Comparison of ENCODE assay signal across 1 cellular context in the genomic region with DNA sequence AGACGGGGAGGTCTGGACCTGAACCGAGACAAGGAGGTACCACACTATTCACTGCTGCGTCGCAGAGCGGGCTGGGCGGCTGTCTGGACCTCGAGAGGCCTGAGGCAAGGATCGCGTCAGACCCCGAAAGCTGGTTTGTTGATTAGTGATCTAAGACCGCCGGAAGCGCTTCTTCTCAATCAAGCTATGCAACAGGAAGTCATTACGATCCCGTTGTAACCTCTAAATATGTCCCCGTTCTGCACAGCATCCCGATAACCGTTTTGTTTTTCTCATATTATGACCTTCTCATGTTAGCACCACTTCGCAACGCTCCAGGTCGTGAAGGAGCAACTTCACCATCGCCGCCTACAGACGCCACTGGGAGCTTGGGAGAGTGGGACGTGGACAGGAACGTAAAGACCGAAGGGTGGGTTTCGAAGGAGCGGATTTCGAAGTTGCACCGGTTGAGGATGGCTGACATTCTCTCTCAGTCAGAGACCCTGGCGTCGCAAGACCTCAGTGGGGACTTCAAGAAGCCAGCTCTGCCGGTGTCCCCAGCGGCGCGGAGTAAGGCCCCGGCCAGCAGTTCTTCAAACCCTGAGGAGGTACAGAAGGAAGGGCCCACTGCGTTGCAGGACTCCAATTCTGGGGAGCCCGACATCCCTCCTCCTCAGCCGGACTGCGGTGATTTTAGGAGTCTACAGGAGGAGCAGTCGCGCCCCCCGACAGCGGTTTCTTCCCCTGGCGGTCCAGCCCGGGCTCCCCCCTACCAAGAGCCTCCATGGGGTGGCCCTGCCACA.
TF ChIP-seq lines count a peak whose summit lies in the region.

A gene with protein sequence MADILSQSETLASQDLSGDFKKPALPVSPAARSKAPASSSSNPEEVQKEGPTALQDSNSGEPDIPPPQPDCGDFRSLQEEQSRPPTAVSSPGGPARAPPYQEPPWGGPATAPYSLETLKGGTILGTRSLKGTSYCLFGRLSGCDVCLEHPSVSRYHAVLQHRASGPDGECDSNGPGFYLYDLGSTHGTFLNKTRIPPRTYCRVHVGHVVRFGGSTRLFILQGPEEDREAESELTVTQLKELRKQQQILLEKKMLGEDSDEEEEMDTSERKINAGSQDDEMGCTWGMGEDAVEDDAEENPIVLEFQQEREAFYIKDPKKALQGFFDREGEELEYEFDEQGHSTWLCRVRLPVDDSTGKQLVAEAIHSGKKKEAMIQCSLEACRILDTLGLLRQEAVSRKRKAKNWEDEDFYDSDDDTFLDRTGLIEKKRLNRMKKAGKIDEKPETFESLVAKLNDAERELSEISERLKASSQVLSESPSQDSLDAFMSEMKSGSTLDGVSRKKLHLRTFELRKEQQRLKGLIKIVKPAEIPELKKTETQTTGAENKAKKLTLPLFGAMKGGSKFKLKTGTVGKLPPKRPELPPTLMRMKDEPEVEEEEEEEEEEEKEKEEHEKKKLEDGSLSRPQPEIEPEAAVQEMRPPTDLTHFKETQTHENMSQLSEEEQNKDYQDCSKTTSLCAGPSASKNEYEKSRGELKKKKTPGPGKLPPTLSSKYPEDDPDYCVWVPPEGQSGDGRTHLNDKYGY (plus strand): TSS at position 427 of the 782 bp plus-strand sequence. CDS start 26 bp downstream, at position 453.
A gene with protein sequence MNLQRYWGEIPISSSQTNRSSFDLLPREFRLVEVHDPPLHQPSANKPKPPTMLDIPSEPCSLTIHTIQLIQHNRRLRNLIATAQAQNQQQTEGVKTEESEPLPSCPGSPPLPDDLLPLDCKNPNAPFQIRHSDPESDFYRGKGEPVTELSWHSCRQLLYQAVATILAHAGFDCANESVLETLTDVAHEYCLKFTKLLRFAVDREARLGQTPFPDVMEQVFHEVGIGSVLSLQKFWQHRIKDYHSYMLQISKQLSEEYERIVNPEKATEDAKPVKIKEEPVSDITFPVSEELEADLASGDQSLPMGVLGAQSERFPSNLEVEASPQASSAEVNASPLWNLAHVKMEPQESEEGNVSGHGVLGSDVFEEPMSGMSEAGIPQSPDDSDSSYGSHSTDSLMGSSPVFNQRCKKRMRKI (minus strand): TSS at position 152 of the 782 bp plus-strand sequence. CDS start 1,422 bp downstream, outside the sequence.

TF ChIP-seq in A549, 52 proteins besides CTCF, POLR2A, EP300 and RAD21 (continued from another document):
- TF ChIP-seq, protein P1, sequence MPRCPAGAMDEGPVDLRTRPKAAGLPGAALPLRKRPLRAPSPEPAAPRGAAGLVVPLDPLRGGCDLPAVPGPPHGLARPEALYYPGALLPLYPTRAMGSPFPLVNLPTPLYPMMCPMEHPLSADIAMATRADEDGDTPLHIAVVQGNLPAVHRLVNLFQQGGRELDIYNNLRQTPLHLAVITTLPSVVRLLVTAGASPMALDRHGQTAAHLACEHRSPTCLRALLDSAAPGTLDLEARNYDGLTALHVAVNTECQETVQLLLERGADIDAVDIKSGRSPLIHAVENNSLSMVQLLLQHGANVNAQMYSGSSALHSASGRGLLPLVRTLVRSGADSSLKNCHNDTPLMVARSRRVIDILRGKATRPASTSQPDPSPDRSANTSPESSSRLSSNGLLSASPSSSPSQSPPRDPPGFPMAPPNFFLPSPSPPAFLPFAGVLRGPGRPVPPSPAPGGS (IDR thresholded peaks at IDR 0.05), result 0 out of 3 replicates have a peak, but pooled peaks have one; percentile 64
- TF ChIP-seq ZC3H11A (IDR thresholded peaks at IDR 0.05) (peak; percentile 57; the same call in 1 of the 2 replicates), FOSL2 (IDR thresholded peaks at IDR 0.05) (no peak), FOSL2 (CRISPR knock-in tag; IDR thresholded peaks at IDR 0.05) (peak; percentile 50), RARB (CRISPR knock-in tag; IDR thresholded peaks at IDR 0.05) (no peak), SMC3 (IDR thresholded peaks at IDR 0.05) (no peak; the same call in 2 of the 3 replicates), ZSCAN20 (CRISPR knock-in tag; IDR thresholded peaks at IDR 0.05) (no peak), EHF (CRISPR knock-in tag; IDR thresholded peaks at IDR 0.05) (no peak), EHMT2 (IDR thresholded peaks at IDR 0.05; ENCODE audit: low read depth) (no peak), HDAC2 (IDR thresholded peaks at IDR 0.05) (peak; percentile 96), CEBPB (IDR thresholded peaks at IDR 0.05) (peak in 1 of 2 experiments; percentile 74; a peak in 1 of 4 replicates), HOXA7 (CRISPR knock-in tag; IDR thresholded peaks at IDR 0.05) (no peak), NR3C1 (IDR thresholded peaks at IDR 0.05) (no peak), KDM5A (IDR thresholded peaks at IDR 0.05) (peak; percentile 99), KDM1A (IDR thresholded peaks at IDR 0.05; ENCODE audit: low read depth) (no peak), ZFP36 (IDR thresholded peaks at IDR 0.05; ENCODE audit: borderline replicate concordance, partially characterized antibody) (no peak), NFE2L2 (conservative IDR thresholded peaks at IDR 0.05; ENCODE audit: low read length) (no peak), HEYL (CRISPR knock-in tag; IDR thresholded peaks at IDR 0.05) (no peak), FOSB (CRISPR knock-in tag; IDR thresholded peaks at IDR 0.05) (no peak), GATA3 (IDR thresholded peaks at IDR 0.05; ENCODE audit: borderline replicate concordance) (peak; percentile 65; the same call in 1 of the 2 replicates), TFCP2L1 (CRISPR knock-in tag; IDR thresholded peaks at IDR 0.05) (peak; percentile 85), CHD2 (IDR thresholded peaks at IDR 0.05; ENCODE audit: low read length, partially characterized antibody) (no peak), MAFK (IDR thresholded peaks at IDR 0.05; ENCODE audit: partially characterized antibody) (no peak), HOXB5 (CRISPR knock-in tag; IDR thresholded peaks at IDR 0.05) (peak; percentile 77; the same call in 1 of the 2 replicates), CHD4 (IDR thresholded peaks at IDR 0.05; ENCODE audit: borderline replicate concordance) (no peak), BHLHE40 (IDR thresholded peaks at IDR 0.05; ENCODE audit: low read depth, low read length) (no peak), JUN (IDR thresholded peaks at IDR 0.05) (peak; percentile 91), CBX2 (IDR thresholded peaks at IDR 0.05; ENCODE audit: borderline replicate concordance, low read depth) (no peak), MYC (IDR thresholded peaks at IDR 0.05; ENCODE audit: borderline replicate concordance, low read length) (no peak), ZNF302 (CRISPR knock-in tag; IDR thresholded peaks at IDR 0.05) (no peak), FOXS1 (CRISPR knock-in tag; IDR thresholded peaks at IDR 0.05) (no peak; the same call in 1 of the 2 replicates), PHF8 (IDR thresholded peaks at IDR 0.05; ENCODE audit: borderline replicate concordance, low read depth) (peak; percentile 88), POLR2AphosphoS2 (conservative IDR thresholded peaks at IDR 0.05; ENCODE audit: low read length) (no peak), RFX5 (IDR thresholded peaks at IDR 0.05) (peak; percentile 55; the same call in 1 of the 2 replicates), RNF2 (IDR thresholded peaks at IDR 0.05; ENCODE audit: borderline replicate concordance, low read depth) (no peak), RCOR1 (IDR thresholded peaks at IDR 0.05; ENCODE audit: low read depth, low read length) (no peak), NPAS2 (CRISPR knock-in tag; IDR thresholded peaks at IDR 0.05; ENCODE audit: borderline replicate concordance) (no peak), SREBF2 (IDR thresholded peaks at IDR 0.05) (no peak), TP53 (CRISPR knock-in tag; IDR thresholded peaks at IDR 0.05) (peak; percentile 68), ESRRA (IDR thresholded peaks at IDR 0.05; ENCODE audit: borderline replicate concordance, low read length) (no peak), HOXB13 (CRISPR knock-in tag; IDR thresholded peaks at IDR 0.05; ENCODE audit: low read depth) (peak; percentile 46; the same call in 1 of the 2 replicates), MAZ (IDR thresholded peaks at IDR 0.05; ENCODE audit: borderline replicate concordance, low read depth, low read length) (no peak), JUNB (IDR thresholded peaks at IDR 0.05) (0 out of 2 replicates have a peak, but pooled peaks have one; percentile 24)
- TF ChIP-seq, protein P2, sequence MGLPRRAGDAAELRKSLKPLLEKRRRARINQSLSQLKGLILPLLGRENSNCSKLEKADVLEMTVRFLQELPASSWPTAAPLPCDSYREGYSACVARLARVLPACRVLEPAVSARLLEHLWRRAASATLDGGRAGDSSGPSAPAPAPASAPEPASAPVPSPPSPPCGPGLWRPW (IDR thresholded peaks at IDR 0.05), result no peak
- TF ChIP-seq, protein P3, sequence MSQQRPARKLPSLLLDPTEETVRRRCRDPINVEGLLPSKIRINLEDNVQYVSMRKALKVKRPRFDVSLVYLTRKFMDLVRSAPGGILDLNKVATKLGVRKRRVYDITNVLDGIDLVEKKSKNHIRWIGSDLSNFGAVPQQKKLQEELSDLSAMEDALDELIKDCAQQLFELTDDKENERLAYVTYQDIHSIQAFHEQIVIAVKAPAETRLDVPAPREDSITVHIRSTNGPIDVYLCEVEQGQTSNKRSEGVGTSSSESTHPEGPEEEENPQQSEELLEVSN (IDR thresholded peaks at IDR 0.05; ENCODE audit: borderline replicate concordance, low read depth), result 0 out of 2 replicates have a peak, but pooled peaks have one; percentile 46
- TF ChIP-seq, protein P4, sequence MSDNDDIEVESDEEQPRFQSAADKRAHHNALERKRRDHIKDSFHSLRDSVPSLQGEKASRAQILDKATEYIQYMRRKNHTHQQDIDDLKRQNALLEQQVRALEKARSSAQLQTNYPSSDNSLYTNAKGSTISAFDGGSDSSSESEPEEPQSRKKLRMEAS (IDR thresholded peaks at IDR 0.05), result peak; percentile 88
- TF ChIP-seq, protein P5, sequence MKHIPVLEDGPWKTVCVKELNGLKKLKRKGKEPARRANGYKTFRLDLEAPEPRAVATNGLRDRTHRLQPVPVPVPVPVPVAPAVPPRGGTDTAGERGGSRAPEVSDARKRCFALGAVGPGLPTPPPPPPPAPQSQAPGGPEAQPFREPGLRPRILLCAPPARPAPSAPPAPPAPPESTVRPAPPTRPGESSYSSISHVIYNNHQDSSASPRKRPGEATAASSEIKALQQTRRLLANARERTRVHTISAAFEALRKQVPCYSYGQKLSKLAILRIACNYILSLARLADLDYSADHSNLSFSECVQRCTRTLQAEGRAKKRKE (CRISPR knock-in tag; IDR thresholded peaks at IDR 0.05; ENCODE audit: low read depth), result no peak
- TF ChIP-seq, protein P6, sequence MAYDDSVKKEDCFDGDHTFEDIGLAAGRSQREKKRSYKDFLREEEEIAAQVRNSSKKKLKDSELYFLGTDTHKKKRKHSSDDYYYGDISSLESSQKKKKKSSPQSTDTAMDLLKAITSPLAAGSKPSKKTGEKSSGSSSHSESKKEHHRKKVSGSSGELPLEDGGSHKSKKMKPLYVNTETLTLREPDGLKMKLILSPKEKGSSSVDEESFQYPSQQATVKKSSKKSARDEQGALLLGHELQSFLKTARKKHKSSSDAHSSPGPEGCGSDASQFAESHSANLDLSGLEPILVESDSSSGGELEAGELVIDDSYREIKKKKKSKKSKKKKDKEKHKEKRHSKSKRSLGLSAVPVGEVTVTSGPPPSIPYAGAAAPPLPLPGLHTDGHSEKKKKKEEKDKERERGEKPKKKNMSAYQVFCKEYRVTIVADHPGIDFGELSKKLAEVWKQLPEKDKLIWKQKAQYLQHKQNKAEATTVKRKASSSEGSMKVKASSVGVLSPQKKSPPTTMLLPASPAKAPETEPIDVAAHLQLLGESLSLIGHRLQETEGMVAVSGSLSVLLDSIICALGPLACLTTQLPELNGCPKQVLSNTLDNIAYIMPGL (CRISPR knock-in tag; IDR thresholded peaks at IDR 0.05; ENCODE audit: borderline replicate concordance), result peak; percentile 98
- TF ChIP-seq, protein P7, sequence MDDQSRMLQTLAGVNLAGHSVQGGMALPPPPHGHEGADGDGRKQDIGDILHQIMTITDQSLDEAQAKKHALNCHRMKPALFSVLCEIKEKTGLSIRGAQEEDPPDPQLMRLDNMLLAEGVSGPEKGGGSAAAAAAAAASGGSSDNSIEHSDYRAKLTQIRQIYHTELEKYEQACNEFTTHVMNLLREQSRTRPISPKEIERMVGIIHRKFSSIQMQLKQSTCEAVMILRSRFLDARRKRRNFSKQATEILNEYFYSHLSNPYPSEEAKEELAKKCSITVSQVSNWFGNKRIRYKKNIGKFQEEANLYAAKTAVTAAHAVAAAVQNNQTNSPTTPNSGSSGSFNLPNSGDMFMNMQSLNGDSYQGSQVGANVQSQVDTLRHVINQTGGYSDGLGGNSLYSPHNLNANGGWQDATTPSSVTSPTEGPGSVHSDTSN (IDR thresholded peaks at IDR 0.05), result no peak
- TF ChIP-seq, protein P8, sequence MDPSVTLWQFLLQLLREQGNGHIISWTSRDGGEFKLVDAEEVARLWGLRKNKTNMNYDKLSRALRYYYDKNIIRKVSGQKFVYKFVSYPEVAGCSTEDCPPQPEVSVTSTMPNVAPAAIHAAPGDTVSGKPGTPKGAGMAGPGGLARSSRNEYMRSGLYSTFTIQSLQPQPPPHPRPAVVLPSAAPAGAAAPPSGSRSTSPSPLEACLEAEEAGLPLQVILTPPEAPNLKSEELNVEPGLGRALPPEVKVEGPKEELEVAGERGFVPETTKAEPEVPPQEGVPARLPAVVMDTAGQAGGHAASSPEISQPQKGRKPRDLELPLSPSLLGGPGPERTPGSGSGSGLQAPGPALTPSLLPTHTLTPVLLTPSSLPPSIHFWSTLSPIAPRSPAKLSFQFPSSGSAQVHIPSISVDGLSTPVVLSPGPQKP (IDR thresholded peaks at IDR 0.05; ENCODE audit: low read depth, low read length), result no peak
- TF ChIP-seq, protein P9, sequence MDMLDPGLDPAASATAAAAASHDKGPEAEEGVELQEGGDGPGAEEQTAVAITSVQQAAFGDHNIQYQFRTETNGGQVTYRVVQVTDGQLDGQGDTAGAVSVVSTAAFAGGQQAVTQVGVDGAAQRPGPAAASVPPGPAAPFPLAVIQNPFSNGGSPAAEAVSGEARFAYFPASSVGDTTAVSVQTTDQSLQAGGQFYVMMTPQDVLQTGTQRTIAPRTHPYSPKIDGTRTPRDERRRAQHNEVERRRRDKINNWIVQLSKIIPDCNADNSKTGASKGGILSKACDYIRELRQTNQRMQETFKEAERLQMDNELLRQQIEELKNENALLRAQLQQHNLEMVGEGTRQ (IDR thresholded peaks at IDR 0.05), result no peak
TF ChIP-seq in A549: peak in this region for 19.
